17 cellular contexts compared by ENCODE assay signal in the genomic region with DNA sequence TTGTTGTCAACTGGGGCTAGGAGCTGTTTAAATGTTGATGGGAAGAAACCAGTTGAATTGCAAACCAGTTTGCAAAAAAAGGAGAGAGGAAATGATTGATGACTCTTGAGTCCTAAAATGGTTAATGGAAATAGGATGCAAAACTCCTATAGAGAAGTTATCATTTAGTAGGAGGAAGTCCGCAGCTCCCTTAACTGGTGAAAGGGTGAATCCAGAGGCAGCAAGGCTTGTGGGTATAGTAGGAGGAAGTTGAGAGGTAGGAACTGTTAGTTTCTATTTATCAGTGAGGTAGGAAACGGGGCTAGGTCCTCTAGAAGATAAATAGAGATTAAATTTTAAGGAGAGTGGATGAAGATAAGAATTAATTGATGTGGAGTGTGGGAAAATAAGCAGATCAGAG. TPM values are rescaled to one million over a fixed set of nuclear protein-coding genes. Genes with fewer than 3 reads are reported as not detected.
DNase-seq lines count a peak whose midpoint lies in the region; ATAC-seq and TF ChIP-seq lines count a peak whose summit lies in the region.
"Had no signal": no experiment of that assay in that cellular context is flagged by ENCODE, and none has a peak within 500 bp of the region (broad histone marks: within the 10 kb centered on the region; RNA-seq: fewer than 3 reads in every experiment).

No MANE protein-coding gene starts in this region.

- peaks cover 43% of the 10 kb centered on the region for H3K4me1 ChIP-seq in OCI-LY3 (ENCODE audit: low read length)

- no peak for ATAC-seq in activated naive CD4-positive, alpha-beta T cell treated with anti-CD3 and anti-CD28 coated beads, Interleukin-2, amount 50 U/mL, for 72 hours
- no peak for ATAC-seq in central memory CD8-positive, alpha-beta T cell (replicated peaks; ENCODE audit: extremely low read depth, poor library complexity, severe bottlenecking)
- no peak for ATAC-seq in HG02973 (IDR thresholded peaks at IDR 0.05; ENCODE audit: unreplicated experiment)
- ATAC-seq: activated CD4-positive, CD25-positive, alpha-beta regulatory T cell treated with anti-CD3 and anti-CD28 coated beads, Interleukin-2, amount 50 U/mL, for 24 hours had no signal

- H3K4me1 Mint-ChIP-seq in central memory CD8-positive, alpha-beta T cell: peaks cover 90% of the 10 kb centered on the region
- H3K4me1 Mint-ChIP-seq in type B pancreatic cell (ENCODE audit: unreplicated experiment): peaks cover 63% of the 10 kb centered on the region

- peak overlapping the region; percentile 53 for H3K4me2 ChIP-seq in OCI-LY3 (ENCODE audit: low read length)

- no peaks in the 10 kb centered on the region for H3K27me3 Mint-ChIP-seq in central memory CD8-positive, alpha-beta T cell
- no peaks in the 10 kb centered on the region for H3K27me3 Mint-ChIP-seq in type B pancreatic cell

- peak overlapping the region; percentile 26 to 88 for H3K27ac Mint-ChIP-seq in activated naive CD4-positive, alpha-beta T cell treated with anti-CD3 and anti-CD28 coated beads, Interleukin-2, amount 50 U/mL, for 72 hours
- peak overlapping the region; percentile 58 for H3K27ac Mint-ChIP-seq in central memory CD8-positive, alpha-beta T cell (ENCODE audit: low read depth)
- H3K27ac Mint-ChIP-seq in type B pancreatic cell: peak overlapping the region; percentile 50

- peaks cover 6 to 13% of the 10 kb centered on the region in 2 donors for H3K36me3 Mint-ChIP-seq in activated naive CD4-positive, alpha-beta T cell treated with anti-CD3 and anti-CD28 coated beads, Interleukin-2, amount 50 U/mL, for 72 hours
- H3K36me3 Mint-ChIP-seq in central memory CD8-positive, alpha-beta T cell (ENCODE audit: insufficient read depth): peaks cover 17% of the 10 kb centered on the region
- H3K36me3 Mint-ChIP-seq in type B pancreatic cell: peaks cover 11% of the 10 kb centered on the region

- no peak for DNase-seq in activated naive CD4-positive, alpha-beta T cell treated with anti-CD3 and anti-CD28 coated beads, Interleukin-2, amount 50 U/mL, for 72 hours (ENCODE audit: low spot score in 2 of 2)
- DNase-seq in activated naive CD4-positive, alpha-beta T cell treated with anti-CD3 and anti-CD28 coated beads, Interleukin-2, amount 50 U/mL, for 16 hours: no peak
- DNase-seq in central memory CD8-positive, alpha-beta T cell (ENCODE audit: low spot score in 2 of 2): no peak
- no peak for DNase-seq in type B pancreatic cell (ENCODE audit: extremely low spot score, unreplicated experiment)
- no peak for DNase-seq in GM13976 (ENCODE audit: low spot score)
- no peak for DNase-seq in stimulated activated CD4-positive, alpha-beta T cell treated with anti-CD3 and anti-CD28 coated beads, Interleukin-1b, Interleukin-23, amount 100 ng/mL, for 48 hours
- DNase-seq: ACHN; activated T-cell treated with anti-CD3 and anti-CD28 coated beads, Interleukin-2, amount 50 U/mL, for 48 hours; brain microvascular endothelial cell; DMS79; NCI-H1092; spleen; transverse colon had no signal

- H3K9me3 Mint-ChIP-seq in activated naive CD4-positive, alpha-beta T cell treated with anti-CD3 and anti-CD28 coated beads, Interleukin-2, amount 50 U/mL, for 72 hours: no peaks in the 10 kb centered on the region
- H3K9me3 Mint-ChIP-seq in central memory CD8-positive, alpha-beta T cell: no peaks in the 10 kb centered on the region
- no peaks in the 10 kb centered on the region for H3K9me3 Mint-ChIP-seq in type B pancreatic cell

- no peak overlapping the region for H2AFZ ChIP-seq in OCI-LY3 (ENCODE audit: low read depth, low read length)

- H3K36me3 ChIP-seq in OCI-LY3 (replicated peaks; ENCODE audit: low read depth, low read length): peaks cover 26% of the 10 kb centered on the region
- H3K36me3 ChIP-seq: brain microvascular endothelial cell, transverse colon had no signal

- no peak overlapping the region for H3K9ac ChIP-seq in OCI-LY3 (ENCODE audit: low read length)

- no peak overlapping the region for H3K4me3 Mint-ChIP-seq in central memory CD8-positive, alpha-beta T cell
- H3K4me3 Mint-ChIP-seq in type B pancreatic cell: peak overlapping the region; percentile 6

- peaks cover 100% of the 10 kb centered on the region for H3K79me2 ChIP-seq in OCI-LY3 (ENCODE audit: low read length)

- peaks cover 90% of the 10 kb centered on the region for H4K20me1 ChIP-seq in OCI-LY3 (ENCODE audit: insufficient read depth, low read length)

- TF ChIP-seq CTCF in OCI-LY3 (IDR thresholded peaks at IDR 0.05; ENCODE audit: low read depth, low read length) (no peak), type B pancreatic cell (conservative IDR thresholded peaks at IDR 0.05) (no peak), GM13976 (IDR thresholded peaks at IDR 0.05; ENCODE audit: borderline replicate concordance, control extremely low read depth, extremely low read depth, insufficient read depth, missing control alignments) (no peak)

- peak overlapping the region; percentile 1; the same call in 1 of the 2 replicates for H3K27ac ChIP-seq in OCI-LY3 (ENCODE audit: low read length)
- H3K27ac ChIP-seq: brain microvascular endothelial cell, SJSA1, transverse colon had no signal

- no peaks in the 10 kb centered on the region for H3K9me3 ChIP-seq in OCI-LY3 (ENCODE audit: insufficient read depth, low read length)
- H3K9me3 ChIP-seq: SJSA1, spleen, transverse colon had no signal

- H3K4me3 ChIP-seq in OCI-LY3 (ENCODE audit: low read length): no peak overlapping the region
- H3K4me3 ChIP-seq: SJSA1, transverse colon had no signal

- H3K27me3 ChIP-seq in OCI-LY3 (ENCODE audit: low read depth, low read length): no peaks in the 10 kb centered on the region
- H3K27me3 ChIP-seq: brain microvascular endothelial cell, spleen, transverse colon had no signal

- in situ Hi-C loops in GM13976 (cut with MboI; ENCODE audit: low sequenced_read_pairs, unreplicated experiment): no loop called here

RNA-seq across cellular contexts. Expression of gene IREB2, which starts 15.4 kb away (rescaled TPM):
- 10 to 100 TPM; 69.1 to 71.7 TPM for total RNA-seq in activated naive CD4-positive, alpha-beta T cell treated with anti-CD3 and anti-CD28 coated beads, Interleukin-2, amount 50 U/mL, for 72 hours
- 76.9 and 83.8 TPM in 2 replicates for total RNA-seq in type B pancreatic cell (ENCODE audit: low replicate concordance)

RNA-seq across cellular contexts. Expression of gene HYKK, which starts 53.9 kb away (rescaled TPM):
- 1 to 10 TPM; 1.6 to 5.1 TPM for total RNA-seq in activated naive CD4-positive, alpha-beta T cell treated with anti-CD3 and anti-CD28 coated beads, Interleukin-2, amount 50 U/mL, for 72 hours
- 3.3 and 6.8 TPM in 2 replicates for total RNA-seq in type B pancreatic cell (ENCODE audit: low replicate concordance)
